1 cellular context compared by ENCODE assay signal in the genomic region with DNA sequence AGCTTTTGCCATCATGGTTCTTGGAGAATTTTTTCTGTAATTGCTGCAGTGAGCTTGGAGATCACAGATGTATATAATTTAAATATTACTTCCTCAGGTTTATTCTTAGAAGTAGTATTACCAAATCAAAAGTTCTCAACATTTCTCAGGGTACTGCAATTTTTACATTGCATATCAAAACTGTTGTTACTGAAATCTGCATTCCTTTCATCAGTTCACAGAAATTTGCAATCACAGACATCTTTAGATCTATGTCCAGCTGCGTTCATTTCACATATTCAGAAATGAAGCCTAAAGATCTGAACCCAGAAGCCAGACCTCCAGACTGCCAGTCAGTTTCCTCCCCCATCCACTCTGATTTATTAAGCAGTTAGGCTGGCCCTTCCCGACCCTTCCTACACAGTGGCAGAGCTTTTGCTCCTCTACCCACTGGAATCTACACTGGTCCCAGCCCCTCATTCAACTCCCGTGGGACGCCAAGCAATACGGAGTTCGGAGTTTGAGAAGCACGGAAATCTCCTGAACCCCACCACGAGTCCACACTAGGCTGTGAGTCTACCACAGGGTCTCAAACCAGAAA.
TF ChIP-seq lines count a peak whose summit lies in the region.

No MANE protein-coding gene starts in this region.

TF ChIP-seq in IMR-90, 13 proteins besides CTCF, POLR2A, EP300 and RAD21:
- no peak for TF ChIP-seq CEBPB (IDR thresholded peaks at IDR 0.05; ENCODE audit: low read depth, low read length)
- TF ChIP-seq MXI1 (IDR thresholded peaks at IDR 0.05; ENCODE audit: borderline replicate concordance, low read depth, low read length) = no peak
- TF ChIP-seq, protein P1, sequence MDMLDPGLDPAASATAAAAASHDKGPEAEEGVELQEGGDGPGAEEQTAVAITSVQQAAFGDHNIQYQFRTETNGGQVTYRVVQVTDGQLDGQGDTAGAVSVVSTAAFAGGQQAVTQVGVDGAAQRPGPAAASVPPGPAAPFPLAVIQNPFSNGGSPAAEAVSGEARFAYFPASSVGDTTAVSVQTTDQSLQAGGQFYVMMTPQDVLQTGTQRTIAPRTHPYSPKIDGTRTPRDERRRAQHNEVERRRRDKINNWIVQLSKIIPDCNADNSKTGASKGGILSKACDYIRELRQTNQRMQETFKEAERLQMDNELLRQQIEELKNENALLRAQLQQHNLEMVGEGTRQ (IDR thresholded peaks at IDR 0.05; ENCODE audit: low read depth, low read length) = no peak
- no peak for TF ChIP-seq MAZ (IDR thresholded peaks at IDR 0.05; ENCODE audit: borderline replicate concordance, low read depth, low read length)
- no peak for TF ChIP-seq FOS (IDR thresholded peaks at IDR 0.05; ENCODE audit: low read depth, low read length)
- no peak for TF ChIP-seq RCOR1 (IDR thresholded peaks at IDR 0.05; ENCODE audit: insufficient replicate concordance, low read length)
- no peak for TF ChIP-seq BHLHE40 (IDR thresholded peaks at IDR 0.05; ENCODE audit: low read depth, low read length)
- TF ChIP-seq RFX5 (IDR thresholded peaks at IDR 0.05; ENCODE audit: low read depth, low read length) = no peak
- no peak for TF ChIP-seq SMC3 (IDR thresholded peaks at IDR 0.05; ENCODE audit: low read depth, low read length)
- TF ChIP-seq NFE2L2 (IDR thresholded peaks at IDR 0.05; ENCODE audit: low read depth, low read length) = no peak
- TF ChIP-seq MAFK (IDR thresholded peaks at IDR 0.05; ENCODE audit: low read depth, low read length) = no peak
- no peak for TF ChIP-seq CHD1 (IDR thresholded peaks at IDR 0.05; ENCODE audit: low read depth, low read length)
- TF ChIP-seq, protein P2, sequence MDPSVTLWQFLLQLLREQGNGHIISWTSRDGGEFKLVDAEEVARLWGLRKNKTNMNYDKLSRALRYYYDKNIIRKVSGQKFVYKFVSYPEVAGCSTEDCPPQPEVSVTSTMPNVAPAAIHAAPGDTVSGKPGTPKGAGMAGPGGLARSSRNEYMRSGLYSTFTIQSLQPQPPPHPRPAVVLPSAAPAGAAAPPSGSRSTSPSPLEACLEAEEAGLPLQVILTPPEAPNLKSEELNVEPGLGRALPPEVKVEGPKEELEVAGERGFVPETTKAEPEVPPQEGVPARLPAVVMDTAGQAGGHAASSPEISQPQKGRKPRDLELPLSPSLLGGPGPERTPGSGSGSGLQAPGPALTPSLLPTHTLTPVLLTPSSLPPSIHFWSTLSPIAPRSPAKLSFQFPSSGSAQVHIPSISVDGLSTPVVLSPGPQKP (IDR thresholded peaks at IDR 0.05; ENCODE audit: borderline replicate concordance, low read depth, low read length) = no peak
